ENCODE assay signal across 8 cellular contexts in genomic region chr10:43649149-43649523, GRCh38. TPM values are rescaled to one million over a fixed set of nuclear protein-coding genes. Genes with fewer than 3 reads are reported as not detected.
A peak's percentile ranks its signal among the peaks of the same experiment; 100 is the strongest.
DNase-seq lines count a peak whose midpoint lies in the region; ATAC-seq and TF ChIP-seq lines count a peak whose summit lies in the region.

No MANE protein-coding gene starts in this region.

- no peak overlapping the region for H3K27ac ChIP-seq in KMS-11
- no peak overlapping the region for H3K27ac ChIP-seq in colonic mucosa

- H3K9ac ChIP-seq in KMS-11: peak overlapping the region; percentile 55; the same call in 1 of the 2 replicates
- peak overlapping the region; percentile 57 to 74 for H3K9ac ChIP-seq in colonic mucosa (ENCODE audit: low read depth in 2 of 2, low read length in 2 of 2)
- peak overlapping the region; percentile 85 for H3K9ac ChIP-seq in mucosa of stomach (ENCODE audit: low read length)

- no peak overlapping the region for H3K4me3 ChIP-seq in KMS-11 (IDR thresholded peaks at IDR 0.05; ENCODE audit: insufficient read depth, low read depth, low read length)
- H3K4me3 ChIP-seq in colonic mucosa: peak overlapping the region; percentile 96
- H3K4me3 ChIP-seq in mucosa of stomach (ENCODE audit: low read length): peak overlapping the region; percentile 77

- H3K36me3 ChIP-seq in KMS-11 (ENCODE audit: insufficient read depth) (no peaks in the 10 kb centered on the region), colonic mucosa (peaks cover 13% of the 10 kb centered on the region), mucosa of stomach (ENCODE audit: control insufficient read depth, insufficient read depth, low read length) (peaks cover 18% of the 10 kb centered on the region)

- TF ChIP-seq CTCF in KMS-11 (conservative IDR thresholded peaks at IDR 0.05; ENCODE audit: low read depth, low read length): no peak
- TF ChIP-seq CTCF in colonic mucosa (IDR thresholded peaks at IDR 0.05): no peak

- no peak for DNase-seq in colonic mucosa
- DNase-seq in NCI-H1048 (lab: John Stamatoyannopoulos, UW): no peak

- H2AFZ ChIP-seq in KMS-11 (ENCODE audit: low read depth): peak overlapping the region; percentile 97

- intact Hi-C loops in colonic mucosa (cut with DNase I): no loop called here

- H3K79me2 ChIP-seq in KMS-11 (ENCODE audit: insufficient read depth, low read depth): no peaks in the 10 kb centered on the region

- H3K4me1 ChIP-seq in KMS-11 (ENCODE audit: low read depth, poor library complexity, severe bottlenecking) (no peaks in the 10 kb centered on the region), colonic mucosa (no peaks in the 10 kb centered on the region), mucosa of stomach (ENCODE audit: control insufficient read depth, insufficient read depth, low read length) (peaks cover 4% of the 10 kb centered on the region)

- H4K20me1 ChIP-seq in KMS-11 (ENCODE audit: insufficient read depth): no peaks in the 10 kb centered on the region

- H3K27me3 ChIP-seq in KMS-11 (ENCODE audit: insufficient read depth, low read depth): no peaks in the 10 kb centered on the region
- no peaks in the 10 kb centered on the region for H3K27me3 ChIP-seq in colonic mucosa
- peaks cover 6% of the 10 kb centered on the region for H3K27me3 ChIP-seq in mucosa of stomach (ENCODE audit: control insufficient read depth, insufficient read depth, low read length)

- H3K4me2 ChIP-seq in KMS-11: peak overlapping the region; percentile 81

- H3K9me3 ChIP-seq in colonic mucosa (no peaks in the 10 kb centered on the region), mucosa of stomach (ENCODE audit: control insufficient read depth, low read length) (peaks cover 26% of the 10 kb centered on the region)

- ATAC-seq in GM19455 (IDR thresholded peaks at IDR 0.05; ENCODE audit: unreplicated experiment) (peak; percentile 14), HG03457 (IDR thresholded peaks at IDR 0.05; ENCODE audit: unreplicated experiment) (no peak), GM21515 (IDR thresholded peaks at IDR 0.05; ENCODE audit: unreplicated experiment) (no peak), esophagus mucosa (no peak)

RNA-seq across cellular contexts. Expression of gene ZNF32, which starts 0.5 kb away (rescaled TPM):
- total RNA-seq in colonic mucosa (10 to 100 TPM; 15.7 to 17.7 TPM), esophagus mucosa (16.8 TPM)

RNA-seq across cellular contexts. Expression of gene ZNF485, which starts 42.9 kb away (rescaled TPM):
- total RNA-seq in colonic mucosa (1 to 10 TPM; 1.6 to 2.8 TPM), esophagus mucosa (2.5 TPM)
